26 cellular contexts compared by ENCODE assay signal in the genomic region with DNA sequence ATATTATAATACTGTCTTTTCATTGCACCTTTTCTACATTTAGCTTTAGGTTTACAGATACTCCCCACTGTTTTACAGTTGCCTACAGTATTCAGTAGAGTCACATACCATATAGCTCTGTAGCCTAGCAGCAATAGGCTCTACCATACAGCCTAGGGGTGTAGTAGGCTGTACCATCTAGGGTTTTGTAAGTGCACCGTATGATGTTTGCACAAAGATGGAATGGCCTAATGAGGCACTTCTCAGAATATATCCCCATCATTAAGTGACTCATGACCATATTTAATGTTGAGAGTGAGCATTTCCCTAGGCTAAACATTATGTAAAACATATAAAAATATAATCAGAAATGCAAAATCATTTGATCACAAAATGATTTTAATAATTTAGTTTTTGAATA.
"Had no signal": no experiment of that assay in that cellular context is flagged by ENCODE, and none has a peak within 500 bp of the region (broad histone marks: within the 10 kb centered on the region; RNA-seq: fewer than 3 reads in every experiment).

No MANE protein-coding gene starts in this region.

- H3K4me3 ChIP-seq: ascending aorta, cardiac muscle cell, gastrocnemius medialis, hepatocyte, right lobe of liver, skin epidermis, uterus had no signal

- ATAC-seq: effector memory CD8-positive, alpha-beta T cell; gastrocnemius medialis; left colon; right lobe of liver; stimulated activated memory B cell treated with anti-CD40 and anti-IgM and Interleukin-4, amounts not matched to agents 10 μg/mL and 1 μg/mL and 100 μg/mL, for 72 hours; stimulated activated naive CD8-positive, alpha-beta T cell treated with anti-CD3 and anti-CD28 coated beads, Interleukin-15, amount 100 ng/mL, for 72 hours had no signal

- DNase-seq: activated CD4-positive, alpha-beta T cell treated with anti-CD3 and anti-CD28 coated beads for 48 hours; activated CD4-positive, alpha-beta T cell treated with anti-CD3 and anti-CD28 coated beads, Interleukin-2, amount 50 U/mL, for 48 hours; activated CD8-positive, alpha-beta memory T cell treated with anti-CD3 and anti-CD28 coated beads for 24 hours; activated effector memory CD4-positive, alpha-beta T cell treated with anti-CD3 and anti-CD28 coated beads, Interleukin-2, amount 50 U/mL, for 16 hours; activated naive CD4-positive, alpha-beta T cell treated with anti-CD3 and anti-CD28 coated beads for 36 hours; activated naive CD8-positive, alpha-beta T cell treated with anti-CD3 and anti-CD28 coated beads for 36 hours; cerebellar nuclear complex; cortex of kidney; effector memory CD8-positive, alpha-beta T cell; erythroblast; gastrocnemius medialis; left colon; naive B cell; nephron progenitor cell; right lobe of liver; stimulated activated CD4-positive, alpha-beta T cell treated with anti-CD3 and anti-CD28 coated beads, Interleukin-12 subunit alpha, Interleukin-12 subunit beta, amount 100 ng/mL, for 4 hours; stimulated activated CD4-positive, alpha-beta T cell treated with anti-CD3 and anti-CD28 coated beads, Interleukin-4, amount 100 ng/mL, for 4 hours; stimulated activated CD8-positive, alpha-beta memory T cell treated with anti-CD3 and anti-CD28 coated beads, Interleukin-4, amount 100 ng/mL, for 48 hours; stimulated activated naive CD8-positive, alpha-beta T cell treated with anti-CD3 and anti-CD28 coated beads, Interleukin-15, amount 100 ng/mL, for 72 hours; substantia nigra; uterus had no signal
